Comparison of ENCODE assay signal across 1 cellular context in the genomic region with DNA sequence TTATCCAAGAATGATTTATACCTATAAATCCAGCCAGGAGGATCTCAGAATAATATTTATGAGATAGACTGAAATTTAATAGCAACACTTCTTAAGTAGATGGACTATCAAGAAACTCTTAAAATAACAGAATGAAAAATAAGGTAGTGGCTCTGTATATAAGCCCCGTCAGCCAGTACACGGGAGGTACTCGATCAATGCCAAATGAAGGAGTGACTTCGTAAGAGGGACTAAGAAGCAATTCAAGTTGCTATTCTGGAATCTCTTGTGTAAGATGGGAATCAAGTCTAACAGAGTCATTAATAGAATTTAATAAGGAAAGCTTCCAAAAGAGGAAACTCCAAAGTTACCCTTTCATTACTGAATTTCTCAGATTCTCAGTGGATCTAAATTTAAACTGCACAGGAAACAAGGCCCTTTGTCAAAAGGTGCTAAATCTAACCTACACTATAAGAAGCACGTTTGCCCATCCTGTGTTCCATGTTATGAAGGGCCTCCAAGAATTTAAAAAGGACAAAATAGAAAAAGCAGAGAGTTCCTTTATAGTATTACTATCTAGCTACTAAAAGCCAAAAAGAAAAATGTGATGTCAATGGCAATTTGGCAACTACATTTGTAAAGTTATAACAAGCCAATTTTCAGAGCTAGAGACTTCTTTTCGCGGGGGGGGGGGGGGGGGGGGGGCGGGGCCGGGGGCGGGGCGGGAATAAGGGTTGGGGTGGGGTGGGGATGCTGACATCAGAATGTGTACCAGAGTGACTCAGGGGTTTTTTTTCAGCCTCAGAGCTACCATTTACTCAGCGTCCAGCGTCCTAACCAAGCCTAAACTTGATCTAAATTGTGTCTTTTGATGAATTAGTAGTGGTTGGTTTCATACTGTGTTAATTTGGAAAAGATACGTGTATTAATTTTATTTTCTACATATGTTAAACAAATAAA.
TF ChIP-seq lines count a peak whose summit lies in the region.

No MANE protein-coding gene starts in this region.

TF ChIP-seq in K562, 482 proteins besides CTCF, POLR2A, EP300 and RAD21 (continued from another document and continues in another):
- TF ChIP-seq, protein P1, sequence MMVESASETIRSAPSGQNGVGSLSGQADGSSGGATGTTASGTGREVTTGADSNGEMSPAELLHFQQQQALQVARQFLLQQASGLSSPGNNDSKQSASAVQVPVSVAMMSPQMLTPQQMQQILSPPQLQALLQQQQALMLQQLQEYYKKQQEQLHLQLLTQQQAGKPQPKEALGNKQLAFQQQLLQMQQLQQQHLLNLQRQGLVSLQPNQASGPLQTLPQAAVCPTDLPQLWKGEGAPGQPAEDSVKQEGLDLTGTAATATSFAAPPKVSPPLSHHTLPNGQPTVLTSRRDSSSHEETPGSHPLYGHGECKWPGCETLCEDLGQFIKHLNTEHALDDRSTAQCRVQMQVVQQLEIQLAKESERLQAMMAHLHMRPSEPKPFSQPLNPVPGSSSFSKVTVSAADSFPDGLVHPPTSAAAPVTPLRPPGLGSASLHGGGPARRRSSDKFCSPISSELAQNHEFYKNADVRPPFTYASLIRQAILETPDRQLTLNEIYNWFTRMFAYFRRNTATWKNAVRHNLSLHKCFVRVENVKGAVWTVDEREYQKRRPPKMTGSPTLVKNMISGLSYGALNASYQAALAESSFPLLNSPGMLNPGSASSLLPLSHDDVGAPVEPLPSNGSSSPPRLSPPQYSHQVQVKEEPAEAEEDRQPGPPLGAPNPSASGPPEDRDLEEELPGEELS (CRISPR knock-in tag; IDR thresholded peaks at IDR 0.05; ENCODE audit: borderline replicate concordance), result no peak
- no peak for TF ChIP-seq MECOM (CRISPR knock-in tag; IDR thresholded peaks at IDR 0.05)
- no peak for TF ChIP-seq ZNF280B (CRISPR knock-in tag; IDR thresholded peaks at IDR 0.05)
- TF ChIP-seq PKNOX1 (IDR thresholded peaks at IDR 0.05), result peak; percentile 17; the same call in 1 of the 2 replicates
- TF ChIP-seq ZNF431 (CRISPR knock-in tag; IDR thresholded peaks at IDR 0.05), result no peak
- no peak for TF ChIP-seq TCF3 (CRISPR knock-in tag; IDR thresholded peaks at IDR 0.05)
- no peak for TF ChIP-seq ETV5 (CRISPR knock-in tag; IDR thresholded peaks at IDR 0.05; ENCODE audit: low read depth)
- peak; percentile 15; the same call in 1 of the 2 replicates for TF ChIP-seq CREM (IDR thresholded peaks at IDR 0.05; ENCODE audit: low read depth)
- no peak for TF ChIP-seq HDAC3 (IDR thresholded peaks at IDR 0.05; ENCODE audit: borderline replicate concordance, partially characterized antibody)
- TF ChIP-seq ZNF143 (CRISPR knock-in tag; IDR thresholded peaks at IDR 0.05), result no peak
- no peak for TF ChIP-seq U2AF1 (optimal IDR thresholded peaks at IDR 0.05; ENCODE audit: low read depth, low read length)
- no peak for TF ChIP-seq RBM34 (IDR thresholded peaks at IDR 0.05; ENCODE audit: borderline replicate concordance, insufficient read depth, low read length)
- TF ChIP-seq, protein P2, sequence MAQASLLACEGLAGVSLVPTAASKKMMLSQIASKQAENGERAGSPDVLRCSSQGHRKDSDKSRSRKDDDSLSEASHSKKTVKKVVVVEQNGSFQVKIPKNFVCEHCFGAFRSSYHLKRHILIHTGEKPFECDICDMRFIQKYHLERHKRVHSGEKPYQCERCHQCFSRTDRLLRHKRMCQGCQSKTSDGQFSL (CRISPR knock-in tag; IDR thresholded peaks at IDR 0.05), result 0 out of 2 replicates have a peak, but pooled peaks have one; percentile 28
- TF ChIP-seq, protein P2 (tag; IDR thresholded peaks at IDR 0.05), result peak in 1 of 2 experiments; percentile 89; a peak in 2 of 4 replicates
- no peak for TF ChIP-seq CCAR2 (IDR thresholded peaks at IDR 0.05; ENCODE audit: low read depth, low read length)
- no peak for TF ChIP-seq BHLHE40 (IDR thresholded peaks at IDR 0.05; ENCODE audit: low read length)
- no peak; the same call in 1 of the 2 replicates for TF ChIP-seq ZNF592 (IDR thresholded peaks at IDR 0.05)
- 0 out of 2 replicates have a peak, but pooled peaks have one; percentile 20 for TF ChIP-seq FOSL1 (tag; conservative IDR thresholded peaks at IDR 0.05)
- no peak for TF ChIP-seq HMGN3 (IDR thresholded peaks at IDR 0.05; ENCODE audit: borderline replicate concordance, extremely low read depth, insufficient read length, low read depth, low read length)
- peak; percentile 35; the same call in 1 of the 2 replicates for TF ChIP-seq NFE2L1 (tag; IDR thresholded peaks at IDR 0.05; ENCODE audit: borderline replicate concordance, low read depth)
- TF ChIP-seq, protein P3, sequence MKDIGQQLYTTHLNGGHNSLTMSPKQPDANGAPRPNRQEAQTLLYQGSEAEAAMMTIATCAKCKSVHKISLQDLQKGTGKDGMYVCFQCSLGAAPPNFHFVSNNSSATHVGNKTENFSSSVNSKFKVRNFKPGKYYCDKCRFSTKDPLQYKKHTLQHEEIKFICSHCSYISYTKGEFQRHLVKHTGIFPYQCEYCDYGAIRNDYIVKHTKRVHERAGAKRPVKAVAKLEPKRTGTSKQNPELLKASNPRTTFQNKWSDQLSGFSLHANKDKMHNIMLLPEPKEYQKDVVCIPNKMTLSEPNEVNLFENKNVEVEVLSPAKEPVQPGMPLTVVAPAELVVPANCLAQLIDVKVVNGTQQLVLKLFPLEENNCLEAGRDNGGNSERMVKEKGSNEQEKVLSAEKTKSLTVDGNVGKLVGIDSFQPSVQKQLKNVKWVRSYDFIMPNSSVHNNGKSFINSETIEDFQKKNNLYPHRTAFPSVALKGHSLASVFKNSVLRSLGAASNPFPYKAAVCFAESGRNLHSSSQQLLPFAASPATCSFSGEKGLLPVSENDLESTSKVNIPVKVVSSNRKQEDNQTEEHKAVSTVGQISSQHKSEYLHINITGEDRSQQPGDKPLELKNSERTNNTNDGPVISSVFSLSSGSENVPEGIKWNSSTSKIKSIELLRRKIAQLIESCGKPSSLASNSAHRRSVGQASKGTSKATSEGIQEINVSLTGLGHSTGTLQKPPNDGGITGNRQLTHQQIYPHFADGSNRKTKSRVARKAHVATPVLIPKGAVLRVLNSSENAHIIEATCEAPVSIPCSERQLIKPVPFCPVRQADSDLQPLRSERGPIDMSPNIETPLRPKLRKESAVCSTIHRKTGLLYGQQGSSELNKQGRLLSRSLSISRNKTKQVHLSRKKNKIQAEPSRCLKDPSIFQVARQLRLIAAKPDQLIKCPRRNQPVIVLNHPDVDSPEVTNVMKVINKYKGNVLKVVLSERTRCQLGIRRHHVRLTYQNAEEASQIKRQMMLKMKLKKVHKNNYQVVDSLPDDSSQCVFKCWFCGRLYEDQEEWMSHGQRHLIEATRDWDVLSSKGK (CRISPR knock-in tag; IDR thresholded peaks at IDR 0.05), result no peak
- TF ChIP-seq E4F1 (CRISPR knock-in tag; IDR thresholded peaks at IDR 0.05; ENCODE audit: borderline replicate concordance), result no peak
- TF ChIP-seq NFE2 (IDR thresholded peaks at IDR 0.05; ENCODE audit: low read depth), result peak; percentile 94
- TF ChIP-seq HNRNPK (IDR thresholded peaks at IDR 0.05; ENCODE audit: low read depth, low read length, poor library complexity, severe bottlenecking), result peak; percentile 83
- no peak for TF ChIP-seq SPI1 (IDR thresholded peaks at IDR 0.05; ENCODE audit: borderline replicate concordance, low read depth, low read length)
- TF ChIP-seq BCL6 (CRISPR knock-in tag; IDR thresholded peaks at IDR 0.05), result no peak
- no peak for TF ChIP-seq NRF1 (conservative IDR thresholded peaks at IDR 0.05 in 1 of 2, IDR thresholded peaks at IDR 0.05 in 1 of 2)
- TF ChIP-seq ZFP30 (CRISPR knock-in tag; IDR thresholded peaks at IDR 0.05; ENCODE audit: borderline replicate concordance), result no peak
- TF ChIP-seq ZNF668 (CRISPR knock-in tag; IDR thresholded peaks at IDR 0.05), result no peak
- TF ChIP-seq, protein P4, sequence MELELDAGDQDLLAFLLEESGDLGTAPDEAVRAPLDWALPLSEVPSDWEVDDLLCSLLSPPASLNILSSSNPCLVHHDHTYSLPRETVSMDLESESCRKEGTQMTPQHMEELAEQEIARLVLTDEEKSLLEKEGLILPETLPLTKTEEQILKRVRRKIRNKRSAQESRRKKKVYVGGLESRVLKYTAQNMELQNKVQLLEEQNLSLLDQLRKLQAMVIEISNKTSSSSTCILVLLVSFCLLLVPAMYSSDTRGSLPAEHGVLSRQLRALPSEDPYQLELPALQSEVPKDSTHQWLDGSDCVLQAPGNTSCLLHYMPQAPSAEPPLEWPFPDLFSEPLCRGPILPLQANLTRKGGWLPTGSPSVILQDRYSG (tag; conservative IDR thresholded peaks at IDR 0.05; ENCODE audit: low read depth), result no peak
